ENCODE assay signal across 9 cellular contexts in genomic region chr1:168509875-168510594, GRCh38. TPM values are rescaled to one million over a fixed set of nuclear protein-coding genes. Genes with fewer than 3 reads are reported as not detected.
DNase-seq lines count a peak whose midpoint lies in the region; ATAC-seq and TF ChIP-seq lines count a peak whose summit lies in the region.
"Had no signal": no experiment of that assay in that cellular context is flagged by ENCODE, and none has a peak within 500 bp of the region (broad histone marks: within the 10 kb centered on the region; RNA-seq: fewer than 3 reads in every experiment).

No MANE protein-coding gene starts in this region.

- H3K14ac ChIP-seq in neuronal stem cell (ENCODE audit: low read length): no peak overlapping the region

- DNase-seq in immature natural killer cell: peak; percentile 68 to 69 (median 68)
- DNase-seq in HEK293T (ENCODE audit: extremely low spot score): no peak
- DNase-seq in midbrain (lab: John Stamatoyannopoulos, UW): no peak
- no peak for DNase-seq in stomach
- no peak for DNase-seq in neuronal stem cell (ENCODE audit: low spot score)

- peaks cover 72 to 85% of the 10 kb centered on the region in 2 donors for H3K4me1 Mint-ChIP-seq in immature natural killer cell

- peak; percentile 72 for ATAC-seq in GM18517 (IDR thresholded peaks at IDR 0.05; ENCODE audit: unreplicated experiment)
- peak; percentile 67 for ATAC-seq in GM21390 (IDR thresholded peaks at IDR 0.05; ENCODE audit: unreplicated experiment)
- ATAC-seq in HG03196 (IDR thresholded peaks at IDR 0.05; ENCODE audit: unreplicated experiment): peak; percentile 63

- H3K36me3 Mint-ChIP-seq in immature natural killer cell: no peaks in the 10 kb centered on the region

- H3K79me1 ChIP-seq in neuronal stem cell (ENCODE audit: low read depth, low read length): no peaks in the 10 kb centered on the region

- H3K4me1 ChIP-seq in stomach: peaks cover 0 to 33% (median 19%) of the 10 kb centered on the region in 4 donors
- peaks cover 0 to 10% of the 10 kb centered on the region in 2 donors for H3K4me1 ChIP-seq in neuronal stem cell (ENCODE audit: control insufficient read depth in 2 of 2, insufficient read depth in 1 of 2, low read depth in 1 of 2, low read length in 2 of 2)

- H3K18ac ChIP-seq in neuronal stem cell (ENCODE audit: low read length): no peak overlapping the region

- no peak overlapping the region for H4K91ac ChIP-seq in neuronal stem cell (ENCODE audit: low read depth, low read length, poor library complexity)

- H2AK5ac ChIP-seq in neuronal stem cell (ENCODE audit: low read depth, low read length): no peak overlapping the region

- H3K27me3 ChIP-seq in stomach (no peaks in the 10 kb centered on the region), neuronal stem cell (ENCODE audit: control insufficient read depth in 3 of 3, insufficient read depth in 3 of 3, low read depth in 1 of 3, low read length in 3 of 3) (no peaks in the 10 kb centered on the region)

- no peaks in the 10 kb centered on the region for H3K9me3 Mint-ChIP-seq in immature natural killer cell

- no peak for TF ChIP-seq CTCF in stomach (IDR thresholded peaks at IDR 0.05)

- no peak overlapping the region for H2BK15ac ChIP-seq in neuronal stem cell (ENCODE audit: low read length)

- no peak overlapping the region for H3K9ac ChIP-seq in neuronal stem cell (ENCODE audit: low read depth, low read length, poor library complexity)

- H4K8ac ChIP-seq in neuronal stem cell (ENCODE audit: low read depth, low read length): no peak overlapping the region

- H2BK5ac ChIP-seq in neuronal stem cell (ENCODE audit: low read length): no peak overlapping the region

- H2AFZ ChIP-seq in neuronal stem cell (ENCODE audit: low read length): no peak overlapping the region

- H3K9me3 ChIP-seq in stomach (no peaks in the 10 kb centered on the region), neuronal stem cell (replicated peaks in 1 of 2; ENCODE audit: control insufficient read depth in 2 of 2, insufficient read depth in 1 of 2, low read depth in 1 of 2, low read length in 2 of 2) (no peaks in the 10 kb centered on the region)
- H3K9me3 ChIP-seq: SJSA1 had no signal

- H3K27ac ChIP-seq in stomach (no peak overlapping the region), neuronal stem cell (replicated peaks; ENCODE audit: low read length) (no peak overlapping the region)
- H3K27ac ChIP-seq: SJSA1 had no signal

- H3K4me3 ChIP-seq in stomach (no peak overlapping the region), neuronal stem cell (ENCODE audit: low read length in 2 of 2) (no peak overlapping the region)
- H3K4me3 ChIP-seq: SJSA1 had no signal

- H3K4me3 Mint-ChIP-seq in immature natural killer cell: peak overlapping the region; percentile 39 to 81 (median 63)

- H3K27ac Mint-ChIP-seq in immature natural killer cell: peak overlapping the region; percentile 80 to 95 (median 92)

- 54 to 71% (median 65%) methylated on average over 8 of the region's 8 CpGs for WGBS in stomach, 5 donors
- WGBS in neuronal stem cell (ENCODE audit: extremely low coverage in 2 of 2, insufficient read length in 2 of 2, insufficient replicate concordance in 1 of 2), 2 donors: no CpG with 5 or more reads among the region's 8 CpGs

- H3K36me3 ChIP-seq in stomach (no peaks in the 10 kb centered on the region), neuronal stem cell (replicated peaks in 1 of 2; ENCODE audit: control insufficient read depth in 2 of 2, insufficient read depth in 2 of 2, low read length in 2 of 2) (no peaks in the 10 kb centered on the region)
- H3K36me3 ChIP-seq: SJSA1 had no signal

- no peak overlapping the region for H3K4me2 ChIP-seq in neuronal stem cell (ENCODE audit: insufficient read depth, low read length, poor library complexity, severe bottlenecking)

- no peak overlapping the region for H2BK120ac ChIP-seq in neuronal stem cell (ENCODE audit: low read depth, low read length)

- no peak overlapping the region for H2BK12ac ChIP-seq in neuronal stem cell (ENCODE audit: low read length)

- peaks cover 1 to 5% (median 4%) of the 10 kb centered on the region in 3 donors for H3K27me3 Mint-ChIP-seq in immature natural killer cell (ENCODE audit: low read depth in 3 of 3)

- H3K23ac ChIP-seq in neuronal stem cell (ENCODE audit: low read depth, low read length, poor library complexity): no peak overlapping the region

- intact Hi-C loops in stomach (cut with DNase I; ENCODE audit: low total_unique reads): no loop called here

- H3K4ac ChIP-seq in neuronal stem cell (ENCODE audit: low read length): no peak overlapping the region

- CTCF ChIA-PET in HEK293T (lab: Yijun Ruan, JAX): no interaction called here

- no peak for TF ChIP-seq EP300 in stomach (IDR thresholded peaks at IDR 0.05)

- POLR2A ChIA-PET in HEK293T (lab: Yijun Ruan, JAX): no interaction called here

- no peak for TF ChIP-seq POLR2A in stomach (IDR thresholded peaks at IDR 0.05)

TF ChIP-seq in HEK293T, 16 proteins besides CTCF, POLR2A, EP300 and RAD21:
- TF ChIP-seq HDGF (IDR thresholded peaks at IDR 0.05; ENCODE audit: borderline replicate concordance): no peak
- TF ChIP-seq L3MBTL2 (conservative IDR thresholded peaks at IDR 0.05): no peak
- no peak for TF ChIP-seq ELF4 (IDR thresholded peaks at IDR 0.05)
- TF ChIP-seq TARDBP (IDR thresholded peaks at IDR 0.05): no peak
- TF ChIP-seq ARNT (IDR thresholded peaks at IDR 0.05): no peak
- no peak for TF ChIP-seq PKNOX1 (IDR thresholded peaks at IDR 0.05)
- no peak for TF ChIP-seq FOXA1 (IDR thresholded peaks at IDR 0.05)
- TF ChIP-seq BHLHE40 (IDR thresholded peaks at IDR 0.05; ENCODE audit: borderline replicate concordance): no peak
- no peak for TF ChIP-seq NFRKB (IDR thresholded peaks at IDR 0.05)
- TF ChIP-seq LEF1 (IDR thresholded peaks at IDR 0.05; ENCODE audit: borderline replicate concordance): no peak
- TF ChIP-seq FOXM1 (IDR thresholded peaks at IDR 0.05; ENCODE audit: borderline replicate concordance): no peak
- TF ChIP-seq CTBP1 (IDR thresholded peaks at IDR 0.05; ENCODE audit: borderline replicate concordance): no peak
- no peak for TF ChIP-seq SP1 (IDR thresholded peaks at IDR 0.05)

RNA-seq across cellular contexts. Expression of gene XCL2, which starts 33.8 kb away (rescaled TPM):
- polyA plus RNA-seq in immature natural killer cell: 1,000 to 10,000 TPM in 1 of 3 donors, 100 to 1,000 TPM in 2; 537 to 1,283 (median 719) TPM
- 10 to 100 TPM in 1 of 5 donors, not detected in 4; 25.4 TPM for total RNA-seq in stomach
- polyA plus RNA-seq in stomach: under 1 TPM in 1 of 3 donors, not detected in 2; 0.35 TPM
- not detected for polyA plus RNA-seq in neuronal stem cell (2013, experiment 1 of 2)
- not detected for polyA plus RNA-seq in neuronal stem cell (2013, experiment 2 of 2)
- total RNA-seq: SJSA1 had no signal

Comparison
In these comparisons a context has a peak if more than half of its experiments do, and no peak if none do; other contexts are left out.
1. DNase-seq: peak in immature natural killer cell (3 of 3); none in HEK293T (single experiment), midbrain (single experiment), stomach (single experiment) and neuronal stem cell (single experiment).
2. RNA of gene XCL2, which starts 33.8 kb away (polyA plus RNA-seq): 537 to 1,283 TPM in immature natural killer cell; 0.35 TPM in stomach; every median in the first group is over 100 times any median in the second.
3. Peak in every context shown above with its lines, with median percentiles within 50 percentile points of each other: ATAC-seq.